Comparison of ENCODE assay signal across 1 cellular context in the genomic region with DNA sequence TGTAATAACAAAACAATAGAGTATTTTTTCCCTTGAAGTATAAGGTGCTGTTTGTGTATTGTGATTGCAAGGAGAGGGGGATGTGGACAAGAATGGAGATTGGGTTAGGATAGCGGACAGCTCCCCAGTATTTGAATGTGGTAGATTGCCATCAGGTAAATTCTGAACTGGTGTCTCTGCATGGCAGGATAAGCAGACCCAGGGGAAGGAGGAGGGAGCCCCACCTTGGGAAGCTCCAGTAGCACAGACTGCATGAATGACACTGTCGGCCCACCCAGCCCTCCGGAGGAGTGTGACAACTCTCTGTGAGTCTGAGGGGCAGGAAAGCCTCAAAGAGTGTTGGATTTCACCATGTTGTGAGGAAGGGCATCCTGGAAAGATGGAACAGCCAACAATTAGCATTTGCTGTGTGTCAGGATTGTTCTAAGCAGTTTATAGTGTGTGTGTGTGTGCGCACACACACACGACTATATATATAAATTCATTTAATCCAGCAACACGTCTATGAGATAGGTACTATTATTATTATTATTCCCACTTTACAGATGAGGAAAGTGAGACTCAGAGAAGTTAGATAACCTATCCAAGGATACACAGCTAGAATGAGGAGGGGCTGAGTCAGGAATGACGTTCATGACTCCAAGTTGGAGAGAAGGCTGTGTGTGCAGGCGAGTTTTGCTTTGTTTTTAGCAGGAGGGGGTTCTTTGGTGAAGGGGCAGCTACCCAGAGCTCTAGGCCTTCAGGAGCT.
TF ChIP-seq lines count a peak whose summit lies in the region.

No MANE protein-coding gene starts in this region.

TF ChIP-seq in K562, 482 proteins besides CTCF, POLR2A, EP300 and RAD21 (continued from another document and continues in another):
- TF ChIP-seq, protein P1, sequence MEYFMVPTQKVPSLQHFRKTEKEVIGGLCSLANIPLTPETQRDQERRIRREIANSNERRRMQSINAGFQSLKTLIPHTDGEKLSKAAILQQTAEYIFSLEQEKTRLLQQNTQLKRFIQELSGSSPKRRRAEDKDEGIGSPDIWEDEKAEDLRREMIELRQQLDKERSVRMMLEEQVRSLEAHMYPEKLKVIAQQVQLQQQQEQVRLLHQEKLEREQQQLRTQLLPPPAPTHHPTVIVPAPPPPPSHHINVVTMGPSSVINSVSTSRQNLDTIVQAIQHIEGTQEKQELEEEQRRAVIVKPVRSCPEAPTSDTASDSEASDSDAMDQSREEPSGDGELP (CRISPR knock-in tag; IDR thresholded peaks at IDR 0.05; ENCODE audit: borderline replicate concordance): no peak
- TF ChIP-seq, protein P2, sequence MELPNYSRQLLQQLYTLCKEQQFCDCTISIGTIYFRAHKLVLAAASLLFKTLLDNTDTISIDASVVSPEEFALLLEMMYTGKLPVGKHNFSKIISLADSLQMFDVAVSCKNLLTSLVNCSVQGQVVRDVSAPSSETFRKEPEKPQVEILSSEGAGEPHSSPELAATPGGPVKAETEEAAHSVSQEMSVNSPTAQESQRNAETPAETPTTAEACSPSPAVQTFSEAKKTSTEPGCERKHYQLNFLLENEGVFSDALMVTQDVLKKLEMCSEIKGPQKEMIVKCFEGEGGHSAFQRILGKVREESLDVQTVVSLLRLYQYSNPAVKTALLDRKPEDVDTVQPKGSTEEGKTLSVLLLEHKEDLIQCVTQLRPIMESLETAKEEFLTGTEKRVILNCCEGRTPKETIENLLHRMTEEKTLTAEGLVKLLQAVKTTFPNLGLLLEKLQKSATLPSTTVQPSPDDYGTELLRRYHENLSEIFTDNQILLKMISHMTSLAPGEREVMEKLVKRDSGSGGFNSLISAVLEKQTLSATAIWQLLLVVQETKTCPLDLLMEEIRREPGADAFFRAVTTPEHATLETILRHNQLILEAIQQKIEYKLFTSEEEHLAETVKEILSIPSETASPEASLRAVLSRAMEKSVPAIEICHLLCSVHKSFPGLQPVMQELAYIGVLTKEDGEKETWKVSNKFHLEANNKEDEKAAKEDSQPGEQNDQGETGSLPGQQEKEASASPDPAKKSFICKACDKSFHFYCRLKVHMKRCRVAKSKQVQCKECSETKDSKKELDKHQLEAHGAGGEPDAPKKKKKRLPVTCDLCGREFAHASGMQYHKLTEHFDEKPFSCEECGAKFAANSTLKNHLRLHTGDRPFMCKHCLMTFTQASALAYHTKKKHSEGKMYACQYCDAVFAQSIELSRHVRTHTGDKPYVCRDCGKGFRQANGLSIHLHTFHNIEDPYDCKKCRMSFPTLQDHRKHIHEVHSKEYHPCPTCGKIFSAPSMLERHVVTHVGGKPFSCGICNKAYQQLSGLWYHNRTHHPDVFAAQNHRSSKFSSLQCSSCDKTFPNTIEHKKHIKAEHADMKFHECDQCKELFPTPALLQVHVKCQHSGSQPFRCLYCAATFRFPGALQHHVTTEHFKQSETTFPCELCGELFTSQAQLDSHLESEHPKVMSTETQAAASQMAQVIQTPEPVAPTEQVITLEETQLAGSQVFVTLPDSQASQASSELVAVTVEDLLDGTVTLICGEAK (IDR thresholded peaks at IDR 0.05): no peak
- TF ChIP-seq, protein P2 (CRISPR knock-in tag; IDR thresholded peaks at IDR 0.05): no peak
- no peak for TF ChIP-seq ZNF408 (CRISPR knock-in tag; IDR thresholded peaks at IDR 0.05; ENCODE audit: low read depth)
- TF ChIP-seq, protein P3, sequence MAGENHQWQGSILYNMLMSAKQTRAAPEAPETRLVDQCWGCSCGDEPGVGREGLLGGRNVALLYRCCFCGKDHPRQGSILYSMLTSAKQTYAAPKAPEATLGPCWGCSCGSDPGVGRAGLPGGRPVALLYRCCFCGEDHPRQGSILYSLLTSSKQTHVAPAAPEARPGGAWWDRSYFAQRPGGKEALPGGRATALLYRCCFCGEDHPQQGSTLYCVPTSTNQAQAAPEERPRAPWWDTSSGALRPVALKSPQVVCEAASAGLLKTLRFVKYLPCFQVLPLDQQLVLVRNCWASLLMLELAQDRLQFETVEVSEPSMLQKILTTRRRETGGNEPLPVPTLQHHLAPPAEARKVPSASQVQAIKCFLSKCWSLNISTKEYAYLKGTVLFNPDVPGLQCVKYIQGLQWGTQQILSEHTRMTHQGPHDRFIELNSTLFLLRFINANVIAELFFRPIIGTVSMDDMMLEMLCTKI (IDR thresholded peaks at IDR 0.05; ENCODE audit: partially characterized antibody): no peak
- TF ChIP-seq ZNF197 (CRISPR knock-in tag; IDR thresholded peaks at IDR 0.05; ENCODE audit: low read depth): no peak
- TF ChIP-seq ZNF778 (CRISPR knock-in tag; IDR thresholded peaks at IDR 0.05): no peak
- peak; percentile 74 for TF ChIP-seq SMARCA4 (IDR thresholded peaks at IDR 0.05)
- peak; percentile 61; the same call in 1 of the 2 replicates for TF ChIP-seq ZBTB7A (IDR thresholded peaks at IDR 0.05; ENCODE audit: borderline replicate concordance, control insufficient read depth, low read depth, low read length)
- TF ChIP-seq HNRNPK (IDR thresholded peaks at IDR 0.05; ENCODE audit: low read depth, low read length, poor library complexity, severe bottlenecking): no peak
- TF ChIP-seq SMC3 (conservative IDR thresholded peaks at IDR 0.05; ENCODE audit: insufficient read depth, low read depth, low read length): no peak
- TF ChIP-seq ZNF551 (CRISPR knock-in tag; IDR thresholded peaks at IDR 0.05): no peak
- TF ChIP-seq SMARCB1 (IDR thresholded peaks at IDR 0.05; ENCODE audit: insufficient read length, low read depth): no peak
- TF ChIP-seq ZNF277 (CRISPR knock-in tag; IDR thresholded peaks at IDR 0.05; ENCODE audit: borderline replicate concordance): no peak
- no peak for TF ChIP-seq ZNF175 (CRISPR knock-in tag; IDR thresholded peaks at IDR 0.05; ENCODE audit: low read depth)
- peak; percentile 72 for TF ChIP-seq TEAD4 (IDR thresholded peaks at IDR 0.05; ENCODE audit: low read length)
- TF ChIP-seq TEAD4 (CRISPR knock-in tag; IDR thresholded peaks at IDR 0.05; ENCODE audit: borderline replicate concordance): no peak
- peak; percentile 71 for TF ChIP-seq CBFA2T2 (conservative IDR thresholded peaks at IDR 0.05)
- TF ChIP-seq, protein P4, sequence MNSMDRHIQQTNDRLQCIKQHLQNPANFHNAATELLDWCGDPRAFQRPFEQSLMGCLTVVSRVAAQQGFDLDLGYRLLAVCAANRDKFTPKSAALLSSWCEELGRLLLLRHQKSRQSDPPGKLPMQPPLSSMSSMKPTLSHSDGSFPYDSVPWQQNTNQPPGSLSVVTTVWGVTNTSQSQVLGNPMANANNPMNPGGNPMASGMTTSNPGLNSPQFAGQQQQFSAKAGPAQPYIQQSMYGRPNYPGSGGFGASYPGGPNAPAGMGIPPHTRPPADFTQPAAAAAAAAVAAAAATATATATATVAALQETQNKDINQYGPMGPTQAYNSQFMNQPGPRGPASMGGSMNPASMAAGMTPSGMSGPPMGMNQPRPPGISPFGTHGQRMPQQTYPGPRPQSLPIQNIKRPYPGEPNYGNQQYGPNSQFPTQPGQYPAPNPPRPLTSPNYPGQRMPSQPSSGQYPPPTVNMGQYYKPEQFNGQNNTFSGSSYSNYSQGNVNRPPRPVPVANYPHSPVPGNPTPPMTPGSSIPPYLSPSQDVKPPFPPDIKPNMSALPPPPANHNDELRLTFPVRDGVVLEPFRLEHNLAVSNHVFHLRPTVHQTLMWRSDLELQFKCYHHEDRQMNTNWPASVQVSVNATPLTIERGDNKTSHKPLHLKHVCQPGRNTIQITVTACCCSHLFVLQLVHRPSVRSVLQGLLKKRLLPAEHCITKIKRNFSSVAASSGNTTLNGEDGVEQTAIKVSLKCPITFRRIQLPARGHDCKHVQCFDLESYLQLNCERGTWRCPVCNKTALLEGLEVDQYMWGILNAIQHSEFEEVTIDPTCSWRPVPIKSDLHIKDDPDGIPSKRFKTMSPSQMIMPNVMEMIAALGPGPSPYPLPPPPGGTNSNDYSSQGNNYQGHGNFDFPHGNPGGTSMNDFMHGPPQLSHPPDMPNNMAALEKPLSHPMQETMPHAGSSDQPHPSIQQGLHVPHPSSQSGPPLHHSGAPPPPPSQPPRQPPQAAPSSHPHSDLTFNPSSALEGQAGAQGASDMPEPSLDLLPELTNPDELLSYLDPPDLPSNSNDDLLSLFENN (IDR thresholded peaks at IDR 0.05; ENCODE audit: low read depth in 2 of 2, low read length in 2 of 2): peak in 1 of 2 experiments; percentile 49; a peak in 1 of 4 replicates
- TF ChIP-seq NFATC3 (IDR thresholded peaks at IDR 0.05): no peak
- TF ChIP-seq YBX1 (IDR thresholded peaks at IDR 0.05): no peak
- no peak for TF ChIP-seq FOXJ3 (CRISPR knock-in tag; IDR thresholded peaks at IDR 0.05)
- TF ChIP-seq, protein P5, sequence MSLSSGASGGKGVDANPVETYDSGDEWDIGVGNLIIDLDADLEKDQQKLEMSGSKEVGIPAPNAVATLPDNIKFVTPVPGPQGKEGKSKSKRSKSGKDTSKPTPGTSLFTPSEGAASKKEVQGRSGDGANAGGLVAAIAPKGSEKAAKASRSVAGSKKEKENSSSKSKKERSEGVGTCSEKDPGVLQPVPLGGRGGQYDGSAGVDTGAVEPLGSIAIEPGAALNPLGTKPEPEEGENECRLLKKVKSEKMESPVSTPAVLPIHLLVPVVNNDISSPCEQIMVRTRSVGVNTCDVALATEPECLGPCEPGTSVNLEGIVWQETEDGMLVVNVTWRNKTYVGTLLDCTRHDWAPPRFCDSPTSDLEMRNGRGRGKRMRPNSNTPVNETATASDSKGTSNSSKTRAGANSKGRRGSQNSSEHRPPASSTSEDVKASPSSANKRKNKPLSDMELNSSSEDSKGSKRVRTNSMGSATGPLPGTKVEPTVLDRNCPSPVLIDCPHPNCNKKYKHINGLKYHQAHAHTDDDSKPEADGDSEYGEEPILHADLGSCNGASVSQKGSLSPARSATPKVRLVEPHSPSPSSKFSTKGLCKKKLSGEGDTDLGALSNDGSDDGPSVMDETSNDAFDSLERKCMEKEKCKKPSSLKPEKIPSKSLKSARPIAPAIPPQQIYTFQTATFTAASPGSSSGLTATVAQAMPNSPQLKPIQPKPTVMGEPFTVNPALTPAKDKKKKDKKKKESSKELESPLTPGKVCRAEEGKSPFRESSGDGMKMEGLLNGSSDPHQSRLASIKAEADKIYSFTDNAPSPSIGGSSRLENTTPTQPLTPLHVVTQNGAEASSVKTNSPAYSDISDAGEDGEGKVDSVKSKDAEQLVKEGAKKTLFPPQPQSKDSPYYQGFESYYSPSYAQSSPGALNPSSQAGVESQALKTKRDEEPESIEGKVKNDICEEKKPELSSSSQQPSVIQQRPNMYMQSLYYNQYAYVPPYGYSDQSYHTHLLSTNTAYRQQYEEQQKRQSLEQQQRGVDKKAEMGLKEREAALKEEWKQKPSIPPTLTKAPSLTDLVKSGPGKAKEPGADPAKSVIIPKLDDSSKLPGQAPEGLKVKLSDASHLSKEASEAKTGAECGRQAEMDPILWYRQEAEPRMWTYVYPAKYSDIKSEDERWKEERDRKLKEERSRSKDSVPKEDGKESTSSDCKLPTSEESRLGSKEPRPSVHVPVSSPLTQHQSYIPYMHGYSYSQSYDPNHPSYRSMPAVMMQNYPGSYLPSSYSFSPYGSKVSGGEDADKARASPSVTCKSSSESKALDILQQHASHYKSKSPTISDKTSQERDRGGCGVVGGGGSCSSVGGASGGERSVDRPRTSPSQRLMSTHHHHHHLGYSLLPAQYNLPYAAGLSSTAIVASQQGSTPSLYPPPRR (CRISPR knock-in tag; IDR thresholded peaks at IDR 0.05; ENCODE audit: borderline replicate concordance): no peak
- TF ChIP-seq KLF16 (IDR thresholded peaks at IDR 0.05): peak; percentile 46; the same call in 1 of the 2 replicates
- TF ChIP-seq CHD1 (IDR thresholded peaks at IDR 0.05; ENCODE audit: low read length): no peak
